Comparison of ENCODE assay signal across 18 cellular contexts in genomic region chr9:114270120-114270975, GRCh38. TPM values are rescaled to one million over a fixed set of nuclear protein-coding genes. Genes with fewer than 3 reads are reported as not detected.
A peak's percentile ranks its signal among the peaks of the same experiment; 100 is the strongest.
DNase-seq lines count a peak whose midpoint lies in the region; ATAC-seq and TF ChIP-seq lines count a peak whose summit lies in the region.
"Had no signal": no experiment of that assay in that cellular context is flagged by ENCODE, and none has a peak within 500 bp of the region (broad histone marks: within the 10 kb centered on the region; RNA-seq: fewer than 3 reads in every experiment).

No MANE protein-coding gene starts in this region.

- peak; percentile 2 for DNase-seq in natural killer cell treated with Interleukin-12 subunit alpha and Interleukin-12 subunit beta and Interleukin-15 and Interleukin-18, amount 100 ng/mL, for 72 hours (ENCODE audit: low spot score)
- no peak for DNase-seq in natural killer cell
- DNase-seq in chondrocyte (ENCODE audit: low spot score) = peak; percentile 61
- peak; percentile 57 for DNase-seq in osteoblast (ENCODE audit: insufficient read length, low spot score, missing footprints)
- no peak for DNase-seq in EL
- DNase-seq: ACHN; BE2C; C1 segment of cervical spinal cord; CD4-positive, CD25-positive, alpha-beta regulatory T cell; CD8-positive, alpha-beta memory T cell; COR-L47; DMS 273 treated with DMSO at 0.1 percent for 48 hours; DMS53; DND-41; H9 had no signal

- H3K9me3 Mint-ChIP-seq in natural killer cell treated with Interleukin-12 subunit alpha and Interleukin-12 subunit beta and Interleukin-15 and Interleukin-18, amount 100 ng/mL, for 72 hours = no peaks in the 10 kb centered on the region
- H3K9me3 Mint-ChIP-seq in natural killer cell = no peaks in the 10 kb centered on the region
- H3K9me3 Mint-ChIP-seq in chondrocyte (ENCODE audit: low read depth) = no peaks in the 10 kb centered on the region
- H3K9me3 Mint-ChIP-seq: CD8-positive, alpha-beta memory T cell; H9 had no signal

- H4K20me1 ChIP-seq in osteoblast (ENCODE audit: insufficient read depth, low read length) = peaks cover 6% of the 10 kb centered on the region

- peaks cover 6 to 8% of the 10 kb centered on the region in 2 donors for H3K27me3 Mint-ChIP-seq in natural killer cell treated with Interleukin-12 subunit alpha and Interleukin-12 subunit beta and Interleukin-15 and Interleukin-18, amount 100 ng/mL, for 72 hours
- H3K27me3 Mint-ChIP-seq in natural killer cell (ENCODE audit: low read depth in 2 of 2) (peaks cover 8 to 9% of the 10 kb centered on the region in 2 donors), chondrocyte (ENCODE audit: low read depth) (no peaks in the 10 kb centered on the region)

- H3K27me3 ChIP-seq in osteoblast (ENCODE audit: insufficient read depth, low read length) = no peaks in the 10 kb centered on the region
- H3K27me3 ChIP-seq: BE2C had no signal

- intact Hi-C loops in natural killer cell (cut with micrococcal nuclease) = no loop called here

- H3K27ac Mint-ChIP-seq in natural killer cell treated with Interleukin-12 subunit alpha and Interleukin-12 subunit beta and Interleukin-15 and Interleukin-18, amount 100 ng/mL, for 72 hours = no peak overlapping the region
- no peak overlapping the region for H3K27ac Mint-ChIP-seq in natural killer cell
- no peak overlapping the region for H3K27ac Mint-ChIP-seq in chondrocyte (ENCODE audit: unreplicated experiment)
- H3K27ac Mint-ChIP-seq: CD4-positive, CD25-positive, alpha-beta regulatory T cell had no signal

- no peak overlapping the region for H2AFZ ChIP-seq in osteoblast (ENCODE audit: low read length)

- peaks cover 13% of the 10 kb centered on the region for H3K4me1 ChIP-seq in osteoblast (ENCODE audit: insufficient read depth, low read length)
- H3K4me1 ChIP-seq: BE2C had no signal

- peaks cover 10% of the 10 kb centered on the region for H3K36me3 ChIP-seq in osteoblast (ENCODE audit: insufficient read depth, low read length)
- H3K36me3 ChIP-seq: BE2C had no signal

- ATAC-seq in natural killer cell treated with Interleukin-12 subunit alpha and Interleukin-12 subunit beta and Interleukin-15 and Interleukin-18, amount 100 ng/mL, for 72 hours = no peak
- ATAC-seq in natural killer cell (no peak), HG03565 (IDR thresholded peaks at IDR 0.05; ENCODE audit: unreplicated experiment) (no peak)

- H3K9me3 ChIP-seq in osteoblast (ENCODE audit: low read depth, low read length) = no peaks in the 10 kb centered on the region
- H3K9me3 ChIP-seq: BE2C had no signal

- H3K4me2 ChIP-seq in osteoblast (ENCODE audit: insufficient read depth, low read length) = no peak overlapping the region

- H3K36me3 Mint-ChIP-seq in natural killer cell treated with Interleukin-12 subunit alpha and Interleukin-12 subunit beta and Interleukin-15 and Interleukin-18, amount 100 ng/mL, for 72 hours = no peaks in the 10 kb centered on the region
- H3K36me3 Mint-ChIP-seq in natural killer cell = no peaks in the 10 kb centered on the region
- H3K36me3 Mint-ChIP-seq in chondrocyte (ENCODE audit: low read depth) = peaks cover 14% of the 10 kb centered on the region
- H3K36me3 Mint-ChIP-seq: CD4-positive, CD25-positive, alpha-beta regulatory T cell; CD8-positive, alpha-beta memory T cell had no signal

- no peak overlapping the region for H3K4me3 ChIP-seq in osteoblast (ENCODE audit: insufficient read depth, low read length)

- TF ChIP-seq CTCF in natural killer cell (IDR thresholded peaks at IDR 0.05) (no peak), chondrocyte (IDR thresholded peaks at IDR 0.05) (no peak), osteoblast (IDR thresholded peaks at IDR 0.05; ENCODE audit: extremely low read depth, low read depth, low read length) (no peak)

- H3K79me2 ChIP-seq in osteoblast (ENCODE audit: insufficient read depth, low read length) = no peaks in the 10 kb centered on the region

- no peak overlapping the region for H3K4me3 Mint-ChIP-seq in natural killer cell treated with Interleukin-12 subunit alpha and Interleukin-12 subunit beta and Interleukin-15 and Interleukin-18, amount 100 ng/mL, for 72 hours
- H3K4me3 Mint-ChIP-seq in natural killer cell = no peak overlapping the region
- H3K4me3 Mint-ChIP-seq in chondrocyte (ENCODE audit: unreplicated experiment) = no peak overlapping the region
- H3K4me3 Mint-ChIP-seq: CD4-positive, CD25-positive, alpha-beta regulatory T cell; CD8-positive, alpha-beta memory T cell; H9 had no signal

- no peaks in the 10 kb centered on the region for H3K4me1 Mint-ChIP-seq in natural killer cell treated with Interleukin-12 subunit alpha and Interleukin-12 subunit beta and Interleukin-15 and Interleukin-18, amount 100 ng/mL, for 72 hours (ENCODE audit: low read depth in 2 of 2)
- no peaks in the 10 kb centered on the region for H3K4me1 Mint-ChIP-seq in natural killer cell
- no peaks in the 10 kb centered on the region for H3K4me1 Mint-ChIP-seq in chondrocyte (ENCODE audit: low read depth)
- H3K4me1 Mint-ChIP-seq: CD4-positive, CD25-positive, alpha-beta regulatory T cell; CD8-positive, alpha-beta memory T cell; H9 had no signal

- H3K27ac ChIP-seq in osteoblast (ENCODE audit: low read depth, low read length) = no peak overlapping the region

RNA-seq across cellular contexts. Expression of gene ORM1, which starts 52.5 kb away (rescaled TPM):
- not detected for total RNA-seq in natural killer cell treated with Interleukin-12 subunit alpha and Interleukin-12 subunit beta and Interleukin-15 and Interleukin-18, amount 100 ng/mL, for 72 hours
- total RNA-seq in natural killer cell = under 1 TPM in 1 of 3 donors, not detected in 2; 1.00 TPM
- not detected in 3 replicates for total RNA-seq in chondrocyte
- not detected in 2 replicates for total RNA-seq in osteoblast
- total RNA-seq: CD4-positive, CD25-positive, alpha-beta regulatory T cell; CD8-positive, alpha-beta memory T cell; H1; HT-29 had no signal

RNA-seq across cellular contexts. Expression of gene ORM2, which starts 59.3 kb away (rescaled TPM):
- total RNA-seq in natural killer cell treated with Interleukin-12 subunit alpha and Interleukin-12 subunit beta and Interleukin-15 and Interleukin-18, amount 100 ng/mL, for 72 hours = not detected
- total RNA-seq in natural killer cell (not detected), chondrocyte (not detected in 3 replicates), osteoblast (not detected in 2 replicates)
- total RNA-seq: CD4-positive, CD25-positive, alpha-beta regulatory T cell; CD8-positive, alpha-beta memory T cell; H1; HT-29 had no signal

Comparison
In these comparisons a context has a peak if more than half of its experiments do, and no peak if none do; other contexts are left out.
1. DNase-seq: peak in natural killer cell treated with Interleukin-12 subunit alpha and Interleukin-12 subunit beta and Interleukin-15 and Interleukin-18, amount 100 ng/mL, for 72 hours (single experiment), chondrocyte (single experiment) and osteoblast (single experiment); none in natural killer cell (single experiment) and EL (single experiment).